In the genomic region with DNA sequence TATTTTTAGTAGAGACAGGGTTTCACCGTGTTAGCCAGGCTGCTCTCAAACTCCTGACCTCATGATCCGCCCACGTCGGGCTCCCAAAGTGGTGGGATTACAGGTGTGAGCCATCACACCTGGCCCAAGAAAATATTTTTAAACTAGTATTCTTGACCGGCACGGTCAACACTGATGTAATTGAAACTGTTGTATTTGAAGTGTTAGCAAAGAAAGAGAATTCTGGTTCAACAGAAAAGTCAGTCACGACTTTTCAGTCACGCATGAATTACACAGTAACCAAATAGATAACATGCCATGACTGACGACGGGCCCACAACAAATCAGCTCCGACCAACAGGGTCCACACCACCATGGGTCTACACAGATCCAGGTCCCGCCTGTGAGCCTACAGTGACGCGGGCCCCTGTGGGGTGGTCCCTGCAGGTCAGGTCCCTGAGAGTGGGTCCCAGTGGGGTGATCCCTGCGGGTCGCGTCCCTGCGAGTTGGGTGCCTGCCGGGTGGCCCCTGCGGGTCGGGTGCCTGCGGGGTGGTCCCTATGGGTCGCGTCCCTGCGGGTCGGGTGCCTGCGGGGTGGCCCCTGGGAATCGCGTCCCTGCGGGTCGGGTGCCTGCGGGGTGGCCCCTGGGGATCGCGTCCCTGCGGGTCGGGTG, we compare ENCODE assay signal across 1 cellular context.
TF ChIP-seq lines count a peak whose summit lies in the region.

No MANE protein-coding gene starts in this region.

TF ChIP-seq in endothelial cell of umbilical vein, 7 proteins besides CTCF, POLR2A, EP300 and RAD21:
- TF ChIP-seq EZH2 (IDR thresholded peaks at IDR 0.05; ENCODE audit: borderline replicate concordance, low read depth, low read length, severe bottlenecking) (no peak), POLR2AphosphoS5 (IDR thresholded peaks at IDR 0.05; ENCODE audit: insufficient read depth, low read depth, low read length) (no peak), FOS (IDR thresholded peaks at IDR 0.05; ENCODE audit: borderline replicate concordance, insufficient read depth, low read length) (no peak), JUN (IDR thresholded peaks at IDR 0.05; ENCODE audit: borderline replicate concordance, insufficient read depth, insufficient read length, low read depth) (no peak), GATA2 (IDR thresholded peaks at IDR 0.05; ENCODE audit: insufficient read depth, insufficient read length, low read depth, low read length) (no peak), MYC (IDR thresholded peaks at IDR 0.05; ENCODE audit: low read depth, low read length) (no peak)
- TF ChIP-seq, protein P1, sequence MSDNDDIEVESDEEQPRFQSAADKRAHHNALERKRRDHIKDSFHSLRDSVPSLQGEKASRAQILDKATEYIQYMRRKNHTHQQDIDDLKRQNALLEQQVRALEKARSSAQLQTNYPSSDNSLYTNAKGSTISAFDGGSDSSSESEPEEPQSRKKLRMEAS (IDR thresholded peaks at IDR 0.05; ENCODE audit: insufficient read depth, insufficient read length) = no peak
